1 cellular context compared by ENCODE assay signal in genomic region chr6:30726506-30727413, GRCh38.
TF ChIP-seq lines count a peak whose summit lies in the region.

No MANE protein-coding gene starts in this region.

TF ChIP-seq in GM12878, 131 proteins besides CTCF, POLR2A, EP300 and RAD21:
- peak; percentile 22; the same call in 1 of the 2 replicates for TF ChIP-seq POLR2AphosphoS5 (IDR thresholded peaks at IDR 0.05; ENCODE audit: low read length)
- no peak; the same call in 1 of the 2 replicates for TF ChIP-seq PML (IDR thresholded peaks at IDR 0.05; ENCODE audit: low read length)
